In the genomic region with DNA sequence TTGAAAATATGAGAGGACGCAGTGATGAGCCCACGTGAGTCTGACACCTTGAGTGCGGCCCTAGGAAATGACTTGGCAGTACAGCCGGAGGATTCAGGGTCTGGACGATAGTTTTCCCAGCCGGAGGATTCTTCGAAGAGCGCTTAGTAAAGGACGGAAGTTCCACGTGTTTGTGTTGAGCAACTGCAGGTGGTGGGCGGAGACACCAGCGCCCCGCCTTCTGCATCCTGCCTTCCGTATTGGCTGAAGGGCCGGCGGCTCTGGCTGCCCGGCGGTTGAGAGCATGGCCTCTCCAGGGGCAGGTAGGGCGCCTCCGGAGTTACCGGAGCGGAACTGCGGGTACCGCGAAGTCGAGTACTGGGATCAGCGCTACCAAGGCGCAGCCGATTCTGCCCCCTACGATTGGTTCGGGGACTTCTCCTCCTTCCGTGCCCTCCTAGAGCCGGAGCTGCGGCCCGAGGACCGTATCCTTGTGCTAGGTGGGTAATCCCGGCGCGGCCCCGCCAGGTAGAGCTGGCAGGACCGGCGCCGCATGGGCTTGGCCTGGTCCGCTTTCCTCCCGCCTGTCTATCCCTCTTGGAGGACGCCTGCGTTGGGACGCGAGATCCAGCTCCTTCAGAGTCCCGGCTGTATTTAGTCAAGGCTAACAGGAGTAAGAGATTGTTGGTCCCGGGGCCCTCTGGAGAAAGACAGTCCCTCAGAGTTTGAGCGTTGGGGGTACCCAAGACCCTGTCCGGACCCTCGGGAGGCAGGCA, we compare ENCODE assay signal across 1 cellular context.
TF ChIP-seq lines count a peak whose summit lies in the region.

A gene (plus strand): TSS at position 261 of the 755 bp plus-strand sequence. CDS start 23 bp downstream, at position 284.

TF ChIP-seq in HepG2, 621 proteins besides CTCF, POLR2A, EP300 and RAD21 (continued from another document and continues in another):
- TF ChIP-seq, protein P1, sequence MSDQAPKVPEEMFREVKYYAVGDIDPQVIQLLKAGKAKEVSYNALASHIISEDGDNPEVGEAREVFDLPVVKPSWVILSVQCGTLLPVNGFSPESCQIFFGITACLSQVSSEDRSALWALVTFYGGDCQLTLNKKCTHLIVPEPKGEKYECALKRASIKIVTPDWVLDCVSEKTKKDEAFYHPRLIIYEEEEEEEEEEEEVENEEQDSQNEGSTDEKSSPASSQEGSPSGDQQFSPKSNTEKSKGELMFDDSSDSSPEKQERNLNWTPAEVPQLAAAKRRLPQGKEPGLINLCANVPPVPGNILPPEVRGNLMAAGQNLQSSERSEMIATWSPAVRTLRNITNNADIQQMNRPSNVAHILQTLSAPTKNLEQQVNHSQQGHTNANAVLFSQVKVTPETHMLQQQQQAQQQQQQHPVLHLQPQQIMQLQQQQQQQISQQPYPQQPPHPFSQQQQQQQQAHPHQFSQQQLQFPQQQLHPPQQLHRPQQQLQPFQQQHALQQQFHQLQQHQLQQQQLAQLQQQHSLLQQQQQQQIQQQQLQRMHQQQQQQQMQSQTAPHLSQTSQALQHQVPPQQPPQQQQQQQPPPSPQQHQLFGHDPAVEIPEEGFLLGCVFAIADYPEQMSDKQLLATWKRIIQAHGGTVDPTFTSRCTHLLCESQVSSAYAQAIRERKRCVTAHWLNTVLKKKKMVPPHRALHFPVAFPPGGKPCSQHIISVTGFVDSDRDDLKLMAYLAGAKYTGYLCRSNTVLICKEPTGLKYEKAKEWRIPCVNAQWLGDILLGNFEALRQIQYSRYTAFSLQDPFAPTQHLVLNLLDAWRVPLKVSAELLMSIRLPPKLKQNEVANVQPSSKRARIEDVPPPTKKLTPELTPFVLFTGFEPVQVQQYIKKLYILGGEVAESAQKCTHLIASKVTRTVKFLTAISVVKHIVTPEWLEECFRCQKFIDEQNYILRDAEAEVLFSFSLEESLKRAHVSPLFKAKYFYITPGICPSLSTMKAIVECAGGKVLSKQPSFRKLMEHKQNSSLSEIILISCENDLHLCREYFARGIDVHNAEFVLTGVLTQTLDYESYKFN (CRISPR knock-in tag; conservative IDR thresholded peaks at IDR 0.05) = no peak
- TF ChIP-seq, protein P2, sequence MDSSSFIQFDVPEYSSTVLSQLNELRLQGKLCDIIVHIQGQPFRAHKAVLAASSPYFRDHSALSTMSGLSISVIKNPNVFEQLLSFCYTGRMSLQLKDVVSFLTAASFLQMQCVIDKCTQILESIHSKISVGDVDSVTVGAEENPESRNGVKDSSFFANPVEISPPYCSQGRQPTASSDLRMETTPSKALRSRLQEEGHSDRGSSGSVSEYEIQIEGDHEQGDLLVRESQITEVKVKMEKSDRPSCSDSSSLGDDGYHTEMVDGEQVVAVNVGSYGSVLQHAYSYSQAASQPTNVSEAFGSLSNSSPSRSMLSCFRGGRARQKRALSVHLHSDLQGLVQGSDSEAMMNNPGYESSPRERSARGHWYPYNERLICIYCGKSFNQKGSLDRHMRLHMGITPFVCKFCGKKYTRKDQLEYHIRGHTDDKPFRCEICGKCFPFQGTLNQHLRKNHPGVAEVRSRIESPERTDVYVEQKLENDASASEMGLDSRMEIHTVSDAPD (CRISPR knock-in tag; IDR thresholded peaks at IDR 0.05) = no peak
- TF ChIP-seq MTF2 (CRISPR knock-in tag; IDR thresholded peaks at IDR 0.05; ENCODE audit: borderline replicate concordance) = no peak
- TF ChIP-seq, protein P3, sequence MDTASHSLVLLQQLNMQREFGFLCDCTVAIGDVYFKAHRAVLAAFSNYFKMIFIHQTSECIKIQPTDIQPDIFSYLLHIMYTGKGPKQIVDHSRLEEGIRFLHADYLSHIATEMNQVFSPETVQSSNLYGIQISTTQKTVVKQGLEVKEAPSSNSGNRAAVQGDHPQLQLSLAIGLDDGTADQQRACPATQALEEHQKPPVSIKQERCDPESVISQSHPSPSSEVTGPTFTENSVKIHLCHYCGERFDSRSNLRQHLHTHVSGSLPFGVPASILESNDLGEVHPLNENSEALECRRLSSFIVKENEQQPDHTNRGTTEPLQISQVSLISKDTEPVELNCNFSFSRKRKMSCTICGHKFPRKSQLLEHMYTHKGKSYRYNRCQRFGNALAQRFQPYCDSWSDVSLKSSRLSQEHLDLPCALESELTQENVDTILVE (CRISPR knock-in tag; IDR thresholded peaks at IDR 0.05) = peak; percentile 69
- peak; percentile 72 for TF ChIP-seq NFYB (CRISPR knock-in tag; IDR thresholded peaks at IDR 0.05)
- TF ChIP-seq, protein P4, sequence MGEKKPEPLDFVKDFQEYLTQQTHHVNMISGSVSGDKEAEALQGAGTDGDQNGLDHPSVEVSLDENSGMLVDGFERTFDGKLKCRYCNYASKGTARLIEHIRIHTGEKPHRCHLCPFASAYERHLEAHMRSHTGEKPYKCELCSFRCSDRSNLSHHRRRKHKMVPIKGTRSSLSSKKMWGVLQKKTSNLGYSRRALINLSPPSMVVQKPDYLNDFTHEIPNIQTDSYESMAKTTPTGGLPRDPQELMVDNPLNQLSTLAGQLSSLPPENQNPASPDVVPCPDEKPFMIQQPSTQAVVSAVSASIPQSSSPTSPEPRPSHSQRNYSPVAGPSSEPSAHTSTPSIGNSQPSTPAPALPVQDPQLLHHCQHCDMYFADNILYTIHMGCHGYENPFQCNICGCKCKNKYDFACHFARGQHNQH (CRISPR knock-in tag; IDR thresholded peaks at IDR 0.05) = no peak; the same call in 1 of the 2 replicates
- TF ChIP-seq ZNF337 (CRISPR knock-in tag; IDR thresholded peaks at IDR 0.05; ENCODE audit: borderline replicate concordance, low read depth) = no peak
- TF ChIP-seq FOXJ3 (CRISPR knock-in tag; IDR thresholded peaks at IDR 0.05; ENCODE audit: borderline replicate concordance) = no peak; the same call in 1 of the 2 replicates
- no peak for TF ChIP-seq FOSL2 (CRISPR knock-in tag; IDR thresholded peaks at IDR 0.05)
- TF ChIP-seq HDAC2 (CRISPR knock-in tag; IDR thresholded peaks at IDR 0.05) = peak; percentile 66; the same call in 1 of the 2 replicates
- TF ChIP-seq U2AF2 (IDR thresholded peaks at IDR 0.05; ENCODE audit: low read depth, low read length) = no peak
- TF ChIP-seq PHF21A (CRISPR knock-in tag; IDR thresholded peaks at IDR 0.05) = peak; percentile 67; the same call in 1 of the 2 replicates
- no peak for TF ChIP-seq PCBP1 (IDR thresholded peaks at IDR 0.05; ENCODE audit: borderline replicate concordance, low read depth, low read length)
- no peak for TF ChIP-seq ATRX (CRISPR knock-in tag; IDR thresholded peaks at IDR 0.05; ENCODE audit: borderline replicate concordance)
- TF ChIP-seq, protein P5, sequence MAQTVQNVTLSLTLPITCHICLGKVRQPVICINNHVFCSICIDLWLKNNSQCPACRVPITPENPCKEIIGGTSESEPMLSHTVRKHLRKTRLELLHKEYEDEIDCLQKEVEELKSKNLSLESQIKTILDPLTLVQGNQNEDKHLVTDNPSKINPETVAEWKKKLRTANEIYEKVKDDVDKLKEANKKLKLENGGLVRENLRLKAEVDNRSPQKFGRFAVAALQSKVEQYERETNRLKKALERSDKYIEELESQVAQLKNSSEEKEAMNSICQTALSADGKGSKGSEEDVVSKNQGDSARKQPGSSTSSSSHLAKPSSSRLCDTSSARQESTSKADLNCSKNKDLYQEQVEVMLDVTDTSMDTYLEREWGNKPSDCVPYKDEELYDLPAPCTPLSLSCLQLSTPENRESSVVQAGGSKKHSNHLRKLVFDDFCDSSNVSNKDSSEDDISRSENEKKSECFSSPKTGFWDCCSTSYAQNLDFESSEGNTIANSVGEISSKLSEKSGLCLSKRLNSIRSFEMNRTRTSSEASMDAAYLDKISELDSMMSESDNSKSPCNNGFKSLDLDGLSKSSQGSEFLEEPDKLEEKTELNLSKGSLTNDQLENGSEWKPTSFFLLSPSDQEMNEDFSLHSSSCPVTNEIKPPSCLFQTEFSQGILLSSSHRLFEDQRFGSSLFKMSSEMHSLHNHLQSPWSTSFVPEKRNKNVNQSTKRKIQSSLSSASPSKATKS (CRISPR knock-in tag; IDR thresholded peaks at IDR 0.05) = no peak
- TF ChIP-seq ZNF20 (CRISPR knock-in tag; IDR thresholded peaks at IDR 0.05) = no peak
- peak; percentile 69; the same call in 1 of the 2 replicates for TF ChIP-seq GLI4 (CRISPR knock-in tag; IDR thresholded peaks at IDR 0.05; ENCODE audit: borderline replicate concordance)
- no peak for TF ChIP-seq ATF7 (IDR thresholded peaks at IDR 0.05)
- TF ChIP-seq ATF7 (CRISPR knock-in tag; IDR thresholded peaks at IDR 0.05) = no peak
- TF ChIP-seq ZNF577 (CRISPR knock-in tag; IDR thresholded peaks at IDR 0.05; ENCODE audit: borderline replicate concordance, low read depth) = no peak
- 0 out of 2 replicates have a peak, but pooled peaks have one; percentile 17 for TF ChIP-seq ZNF557 (CRISPR knock-in tag; IDR thresholded peaks at IDR 0.05)
- no peak; the same call in 1 of the 2 replicates for TF ChIP-seq MED13 (CRISPR knock-in tag; IDR thresholded peaks at IDR 0.05)
- no peak; the same call in 1 of the 2 replicates for TF ChIP-seq MEF2D (CRISPR knock-in tag; IDR thresholded peaks at IDR 0.05)
- TF ChIP-seq, protein P6, sequence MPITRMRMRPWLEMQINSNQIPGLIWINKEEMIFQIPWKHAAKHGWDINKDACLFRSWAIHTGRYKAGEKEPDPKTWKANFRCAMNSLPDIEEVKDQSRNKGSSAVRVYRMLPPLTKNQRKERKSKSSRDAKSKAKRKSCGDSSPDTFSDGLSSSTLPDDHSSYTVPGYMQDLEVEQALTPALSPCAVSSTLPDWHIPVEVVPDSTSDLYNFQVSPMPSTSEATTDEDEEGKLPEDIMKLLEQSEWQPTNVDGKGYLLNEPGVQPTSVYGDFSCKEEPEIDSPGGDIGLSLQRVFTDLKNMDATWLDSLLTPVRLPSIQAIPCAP (CRISPR knock-in tag; IDR thresholded peaks at IDR 0.05; ENCODE audit: low read depth) = no peak
- TF ChIP-seq, protein P7, sequence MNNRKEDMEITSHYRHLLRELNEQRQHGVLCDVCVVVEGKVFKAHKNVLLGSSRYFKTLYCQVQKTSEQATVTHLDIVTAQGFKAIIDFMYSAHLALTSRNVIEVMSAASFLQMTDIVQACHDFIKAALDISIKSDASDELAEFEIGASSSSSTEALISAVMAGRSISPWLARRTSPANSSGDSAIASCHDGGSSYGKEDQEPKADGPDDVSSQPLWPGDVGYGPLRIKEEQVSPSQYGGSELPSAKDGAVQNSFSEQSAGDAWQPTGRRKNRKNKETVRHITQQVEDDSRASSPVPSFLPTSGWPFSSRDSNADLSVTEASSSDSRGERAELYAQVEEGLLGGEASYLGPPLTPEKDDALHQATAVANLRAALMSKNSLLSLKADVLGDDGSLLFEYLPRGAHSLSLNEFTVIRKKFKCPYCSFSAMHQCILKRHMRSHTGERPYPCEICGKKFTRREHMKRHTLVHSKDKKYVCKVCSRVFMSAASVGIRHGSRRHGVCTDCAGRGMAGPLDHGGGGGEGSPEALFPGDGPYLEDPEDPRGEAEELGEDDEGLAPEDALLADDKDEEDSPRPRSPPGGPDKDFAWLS (CRISPR knock-in tag; IDR thresholded peaks at IDR 0.05; ENCODE audit: borderline replicate concordance) = no peak
- TF ChIP-seq, protein P8, sequence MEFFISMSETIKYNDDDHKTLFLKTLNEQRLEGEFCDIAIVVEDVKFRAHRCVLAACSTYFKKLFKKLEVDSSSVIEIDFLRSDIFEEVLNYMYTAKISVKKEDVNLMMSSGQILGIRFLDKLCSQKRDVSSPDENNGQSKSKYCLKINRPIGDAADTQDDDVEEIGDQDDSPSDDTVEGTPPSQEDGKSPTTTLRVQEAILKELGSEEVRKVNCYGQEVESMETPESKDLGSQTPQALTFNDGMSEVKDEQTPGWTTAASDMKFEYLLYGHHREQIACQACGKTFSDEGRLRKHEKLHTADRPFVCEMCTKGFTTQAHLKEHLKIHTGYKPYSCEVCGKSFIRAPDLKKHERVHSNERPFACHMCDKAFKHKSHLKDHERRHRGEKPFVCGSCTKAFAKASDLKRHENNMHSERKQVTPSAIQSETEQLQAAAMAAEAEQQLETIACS (CRISPR knock-in tag; IDR thresholded peaks at IDR 0.05) = no peak
- no peak for TF ChIP-seq MAF1 (CRISPR knock-in tag; IDR thresholded peaks at IDR 0.05; ENCODE audit: borderline replicate concordance)
- TF ChIP-seq ZNF230 (CRISPR knock-in tag; IDR thresholded peaks at IDR 0.05) = no peak
- no peak for TF ChIP-seq MAZ (IDR thresholded peaks at IDR 0.05; ENCODE audit: borderline replicate concordance, low read depth, low read length)
- no peak for TF ChIP-seq MAZ (CRISPR knock-in tag; IDR thresholded peaks at IDR 0.05; ENCODE audit: low read depth)
- TF ChIP-seq, protein P9, sequence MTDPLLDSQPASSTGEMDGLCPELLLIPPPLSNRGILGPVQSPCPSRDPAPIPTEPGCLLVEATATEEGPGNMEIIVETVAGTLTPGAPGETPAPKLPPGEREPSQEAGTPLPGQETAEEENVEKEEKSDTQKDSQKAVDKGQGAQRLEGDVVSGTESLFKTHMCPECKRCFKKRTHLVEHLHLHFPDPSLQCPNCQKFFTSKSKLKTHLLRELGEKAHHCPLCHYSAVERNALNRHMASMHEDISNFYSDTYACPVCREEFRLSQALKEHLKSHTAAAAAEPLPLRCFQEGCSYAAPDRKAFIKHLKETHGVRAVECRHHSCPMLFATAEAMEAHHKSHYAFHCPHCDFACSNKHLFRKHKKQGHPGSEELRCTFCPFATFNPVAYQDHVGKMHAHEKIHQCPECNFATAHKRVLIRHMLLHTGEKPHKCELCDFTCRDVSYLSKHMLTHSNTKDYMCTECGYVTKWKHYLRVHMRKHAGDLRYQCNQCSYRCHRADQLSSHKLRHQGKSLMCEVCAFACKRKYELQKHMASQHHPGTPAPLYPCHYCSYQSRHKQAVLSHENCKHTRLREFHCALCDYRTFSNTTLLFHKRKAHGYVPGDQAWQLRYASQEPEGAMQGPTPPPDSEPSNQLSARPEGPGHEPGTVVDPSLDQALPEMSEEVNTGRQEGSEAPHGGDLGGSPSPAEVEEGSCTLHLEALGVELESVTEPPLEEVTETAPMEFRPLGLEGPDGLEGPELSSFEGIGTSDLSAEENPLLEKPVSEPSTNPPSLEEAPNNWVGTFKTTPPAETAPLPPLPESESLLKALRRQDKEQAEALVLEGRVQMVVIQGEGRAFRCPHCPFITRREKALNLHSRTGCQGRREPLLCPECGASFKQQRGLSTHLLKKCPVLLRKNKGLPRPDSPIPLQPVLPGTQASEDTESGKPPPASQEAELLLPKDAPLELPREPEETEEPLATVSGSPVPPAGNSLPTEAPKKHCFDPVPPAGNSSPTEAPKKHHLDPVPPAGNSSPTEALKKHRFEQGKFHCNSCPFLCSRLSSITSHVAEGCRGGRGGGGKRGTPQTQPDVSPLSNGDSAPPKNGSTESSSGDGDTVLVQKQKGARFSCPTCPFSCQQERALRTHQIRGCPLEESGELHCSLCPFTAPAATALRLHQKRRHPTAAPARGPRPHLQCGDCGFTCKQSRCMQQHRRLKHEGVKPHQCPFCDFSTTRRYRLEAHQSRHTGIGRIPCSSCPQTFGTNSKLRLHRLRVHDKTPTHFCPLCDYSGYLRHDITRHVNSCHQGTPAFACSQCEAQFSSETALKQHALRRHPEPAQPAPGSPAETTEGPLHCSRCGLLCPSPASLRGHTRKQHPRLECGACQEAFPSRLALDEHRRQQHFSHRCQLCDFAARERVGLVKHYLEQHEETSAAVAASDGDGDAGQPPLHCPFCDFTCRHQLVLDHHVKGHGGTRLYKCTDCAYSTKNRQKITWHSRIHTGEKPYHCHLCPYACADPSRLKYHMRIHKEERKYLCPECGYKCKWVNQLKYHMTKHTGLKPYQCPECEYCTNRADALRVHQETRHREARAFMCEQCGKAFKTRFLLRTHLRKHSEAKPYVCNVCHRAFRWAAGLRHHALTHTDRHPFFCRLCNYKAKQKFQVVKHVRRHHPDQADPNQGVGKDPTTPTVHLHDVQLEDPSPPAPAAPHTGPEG (CRISPR knock-in tag; IDR thresholded peaks at IDR 0.05) = peak; percentile 49; the same call in 1 of the 2 replicates
- TF ChIP-seq GZF1 (CRISPR knock-in tag; IDR thresholded peaks at IDR 0.05) = no peak
- TF ChIP-seq ZNF333 (CRISPR knock-in tag; IDR thresholded peaks at IDR 0.05; ENCODE audit: borderline replicate concordance) = no peak
- TF ChIP-seq ZBTB42 (CRISPR knock-in tag; IDR thresholded peaks at IDR 0.05) = no peak
